ENCODE assay signal across 38 cellular contexts in genomic region chr5:2265341-2265740, GRCh38.
"Had no signal": no experiment of that assay in that cellular context is flagged by ENCODE, and none has a peak within 500 bp of the region (broad histone marks: within the 10 kb centered on the region; RNA-seq: fewer than 3 reads in every experiment).

No MANE protein-coding gene starts in this region.

- H3K9me3 Mint-ChIP-seq: activated naive CD4-positive, alpha-beta T cell treated with anti-CD3 and anti-CD28 coated beads for 36 hours; activated naive CD4-positive, alpha-beta T cell treated with anti-CD3 and anti-CD28 coated beads, Interleukin-2, amount 10 ng/mL, durations not matched to agents 7 days and 5 days; activated naive CD4-positive, alpha-beta T cell treated with anti-CD3 and anti-CD28 coated beads, Interleukin-2, amount 50 U/mL, for 24 hours; activated naive CD8-positive, alpha-beta T cell treated with anti-CD3 and anti-CD28 coated beads for 36 hours; activated naive CD8-positive, alpha-beta T cell treated with anti-CD3 and anti-CD28 coated beads, Interleukin-2, amount 10 ng/mL, durations not matched to agents 7 days and 5 days; activated naive CD8-positive, alpha-beta T cell treated with anti-CD3 and anti-CD28 coated beads, Interleukin-2, amount 50 U/mL, for 24 hours; activated T-cell treated with anti-CD3 and anti-CD28 coated beads, Interleukin-2, amount 50 U/mL, for 4 hours; activated T-helper 1 cell treated with anti-CD3 and anti-CD28 coated beads, Interleukin-12 subunit alpha, Interleukin-12 subunit beta, Interleukin-2, Interleukin-4 antibody, amounts not matched to agents 30 ng/mL and 10 ng/mL and 1 ng/mL, durations not matched to agents 14 hours and 24 hours and 36 hours; activated T-helper 17 cell treated with anti-CD3 and anti-CD28 coated beads, Interleukin-2, amount 50 U/mL, for 72 hours; activated T-helper 2 cell treated with anti-CD3 and anti-CD28 coated beads, Interferon-gamma antibody, Interleukin-2, Interleukin-4, amounts not matched to agents 10 μg/mL and 5 μg/mL and 100 μg/mL, durations not matched to agents 14 hours and 24 hours and 36 hours; central memory CD8-positive, alpha-beta T cell had no signal

- ATAC-seq: activated naive CD4-positive, alpha-beta T cell treated with anti-CD3 and anti-CD28 coated beads, Interleukin-2, amount 50 U/mL, for 72 hours; activated naive CD8-positive, alpha-beta T cell treated with anti-CD3 and anti-CD28 coated beads, Interleukin-2, amount 50 U/mL, for 24 hours; activated T-cell treated with anti-CD3 and anti-CD28 coated beads, Interleukin-2, amount 50 U/mL, for 4 hours; activated T-cell treated with anti-CD3 and anti-CD28 coated beads, Interleukin-2, amount 50 U/mL, for 72 hours; activated T-helper 17 cell treated with anti-CD3 and anti-CD28 coated beads, Interleukin-2, amount 50 U/mL, for 72 hours; body of pancreas had no signal

- H3K27me3 Mint-ChIP-seq: activated naive CD4-positive, alpha-beta T cell treated with anti-CD3 and anti-CD28 coated beads, Interleukin-2, amount 10 ng/mL, durations not matched to agents 7 days and 5 days had no signal

- H3K4me3 ChIP-seq: adrenal gland, ascending aorta, body of pancreas, breast epithelium, cardiac muscle cell had no signal

- H3K4me1 Mint-ChIP-seq: activated naive CD4-positive, alpha-beta T cell treated with anti-CD3 and anti-CD28 coated beads, Interleukin-2, amount 10 ng/mL, durations not matched to agents 7 days and 5 days; activated naive CD4-positive, alpha-beta T cell treated with anti-CD3 and anti-CD28 coated beads, Interleukin-2, amount 50 U/mL, for 24 hours; activated naive CD8-positive, alpha-beta T cell treated with anti-CD3 and anti-CD28 coated beads for 36 hours; activated naive CD8-positive, alpha-beta T cell treated with anti-CD3 and anti-CD28 coated beads, Interleukin-2, amount 10 ng/mL, durations not matched to agents 7 days and 5 days; activated naive CD8-positive, alpha-beta T cell treated with anti-CD3 and anti-CD28 coated beads, Interleukin-2, amount 50 U/mL, for 24 hours; activated T-helper 17 cell treated with anti-CD3 and anti-CD28 coated beads, Interleukin-2, amount 50 U/mL, for 72 hours; central memory CD8-positive, alpha-beta T cell had no signal

- H3K27ac Mint-ChIP-seq: activated naive CD4-positive, alpha-beta T cell treated with anti-CD3 and anti-CD28 coated beads for 36 hours; activated naive CD4-positive, alpha-beta T cell treated with anti-CD3 and anti-CD28 coated beads, Interleukin-2, amount 10 ng/mL, durations not matched to agents 7 days and 5 days; activated naive CD4-positive, alpha-beta T cell treated with anti-CD3 and anti-CD28 coated beads, Interleukin-2, amount 50 U/mL, for 24 hours; activated naive CD4-positive, alpha-beta T cell treated with anti-CD3 and anti-CD28 coated beads, Interleukin-2, amount 50 U/mL, for 72 hours; activated naive CD8-positive, alpha-beta T cell; activated naive CD8-positive, alpha-beta T cell treated with anti-CD3 and anti-CD28 coated beads for 36 hours; activated naive CD8-positive, alpha-beta T cell treated with anti-CD3 and anti-CD28 coated beads, Interleukin-2, amount 10 ng/mL, durations not matched to agents 7 days and 5 days; activated naive CD8-positive, alpha-beta T cell treated with anti-CD3 and anti-CD28 coated beads, Interleukin-2, amount 50 U/mL, for 24 hours; activated T-cell treated with anti-CD3 and anti-CD28 coated beads, Interleukin-2, amount 50 U/mL, for 24 hours; activated T-cell treated with anti-CD3 and anti-CD28 coated beads, Interleukin-2, amount 50 U/mL, for 72 hours; activated T-helper 1 cell treated with anti-CD3 and anti-CD28 coated beads, Interleukin-12 subunit alpha, Interleukin-12 subunit beta, Interleukin-2, Interleukin-4 antibody, amounts not matched to agents 30 ng/mL and 10 ng/mL and 1 ng/mL, durations not matched to agents 14 hours and 24 hours and 36 hours; activated T-helper 17 cell treated with anti-CD3 and anti-CD28 coated beads, Interleukin-2, amount 50 U/mL, for 72 hours; activated T-helper 2 cell treated with anti-CD3 and anti-CD28 coated beads, Interferon-gamma antibody, Interleukin-2, Interleukin-4, amounts not matched to agents 10 μg/mL and 5 μg/mL and 100 μg/mL, durations not matched to agents 14 hours and 24 hours and 36 hours; brain had no signal

- H3K27ac ChIP-seq: adrenal gland, ascending aorta, body of pancreas, brain microvascular endothelial cell, breast epithelium, cardiac muscle cell had no signal

- H3K4me1 ChIP-seq: adrenal gland, ascending aorta, body of pancreas, breast epithelium had no signal

- H3K9me3 ChIP-seq: adrenal gland, ascending aorta, body of pancreas had no signal

- H3K36me3 ChIP-seq: adrenal gland, ascending aorta, brain microvascular endothelial cell, breast epithelium, cardiac muscle cell had no signal

- H3K4me3 Mint-ChIP-seq: activated naive CD4-positive, alpha-beta T cell treated with anti-CD3 and anti-CD28 coated beads for 36 hours; activated naive CD4-positive, alpha-beta T cell treated with anti-CD3 and anti-CD28 coated beads, Interleukin-2, amount 10 ng/mL, durations not matched to agents 7 days and 5 days; activated naive CD4-positive, alpha-beta T cell treated with anti-CD3 and anti-CD28 coated beads, Interleukin-2, amount 50 U/mL, for 24 hours; activated naive CD8-positive, alpha-beta T cell; activated naive CD8-positive, alpha-beta T cell treated with anti-CD3 and anti-CD28 coated beads for 36 hours; activated naive CD8-positive, alpha-beta T cell treated with anti-CD3 and anti-CD28 coated beads, Interleukin-2, amount 10 ng/mL, durations not matched to agents 7 days and 5 days; activated naive CD8-positive, alpha-beta T cell treated with anti-CD3 and anti-CD28 coated beads, Interleukin-2, amount 50 U/mL, for 24 hours; activated T-cell treated with anti-CD3 and anti-CD28 coated beads, Interleukin-2, amount 50 U/mL, for 24 hours; activated T-cell treated with anti-CD3 and anti-CD28 coated beads, Interleukin-2, amount 50 U/mL, for 4 hours; activated T-cell treated with anti-CD3 and anti-CD28 coated beads, Interleukin-2, amount 50 U/mL, for 72 hours; activated T-helper 1 cell treated with anti-CD3 and anti-CD28 coated beads, Interleukin-12 subunit alpha, Interleukin-12 subunit beta, Interleukin-2, Interleukin-4 antibody, amounts not matched to agents 30 ng/mL and 10 ng/mL and 1 ng/mL, durations not matched to agents 14 hours and 24 hours and 36 hours; activated T-helper 17 cell treated with anti-CD3 and anti-CD28 coated beads, Interleukin-2, amount 50 U/mL, for 72 hours; brain; central memory CD8-positive, alpha-beta T cell had no signal

- H3K27me3 ChIP-seq: adrenal gland, ascending aorta, body of pancreas, brain microvascular endothelial cell, breast epithelium, cardiac muscle cell had no signal

- DNase-seq: activated effector memory CD4-positive, alpha-beta T cell treated with anti-CD3 and anti-CD28 coated beads, Interleukin-2, amount 50 U/mL, for 16 hours; activated effector memory CD4-positive, alpha-beta T cell treated with Interleukin-2 at 50 U/mL for 16 hours; activated gamma-delta T cell; activated gamma-delta T cell treated with Interleukin-2 at 50 U/mL for 16 hours; activated naive CD4-positive, alpha-beta T cell; activated naive CD4-positive, alpha-beta T cell treated with anti-CD3 and anti-CD28 coated beads for 36 hours; activated naive CD4-positive, alpha-beta T cell treated with anti-CD3 and anti-CD28 coated beads, Interleukin-2, amount 10 ng/mL, durations not matched to agents 7 days and 5 days; activated naive CD4-positive, alpha-beta T cell treated with anti-CD3 and anti-CD28 coated beads, Interleukin-2, amount 50 U/mL, for 16 hours; activated naive CD4-positive, alpha-beta T cell treated with Interleukin-2 at 50 U/mL for 16 hours; activated naive CD8-positive, alpha-beta T cell treated with anti-CD3 and anti-CD28 coated beads for 36 hours; activated naive CD8-positive, alpha-beta T cell treated with anti-CD3 and anti-CD28 coated beads, Interleukin-2, amount 10 ng/mL, durations not matched to agents 7 days and 5 days; activated naive CD8-positive, alpha-beta T cell treated with anti-CD3 and anti-CD28 coated beads, Interleukin-2, amount 50 U/mL, for 24 hours; activated T-cell treated with anti-CD3 and anti-CD28 coated beads, Interleukin-2, amount 50 U/mL, for 1 hour; activated T-cell treated with anti-CD3 and anti-CD28 coated beads, Interleukin-2, amount 50 U/mL, for 24 hours; activated T-cell treated with anti-CD3 and anti-CD28 coated beads, Interleukin-2, amount 50 U/mL, for 4 hours; activated T-cell treated with anti-CD3 and anti-CD28 coated beads, Interleukin-2, amount 50 U/mL, for 48 hours; activated T-cell treated with anti-CD3 and anti-CD28 coated beads, Interleukin-2, amount 50 U/mL, for 72 hours; adrenal gland; amniotic stem cell; amygdala; anterior cingulate cortex; aorta; body of pancreas; brain microvascular endothelial cell; caudate nucleus; central memory CD4-positive, alpha-beta T cell; cerebellar nuclear complex had no signal

- H3K36me3 Mint-ChIP-seq: activated naive CD4-positive, alpha-beta T cell treated with anti-CD3 and anti-CD28 coated beads, Interleukin-2, amount 10 ng/mL, durations not matched to agents 7 days and 5 days; activated naive CD4-positive, alpha-beta T cell treated with anti-CD3 and anti-CD28 coated beads, Interleukin-2, amount 50 U/mL, for 24 hours; activated naive CD8-positive, alpha-beta T cell; activated naive CD8-positive, alpha-beta T cell treated with anti-CD3 and anti-CD28 coated beads for 36 hours; activated naive CD8-positive, alpha-beta T cell treated with anti-CD3 and anti-CD28 coated beads, Interleukin-2, amount 10 ng/mL, durations not matched to agents 7 days and 5 days; brain had no signal
